In genomic region chr3:32708672-32709283, GRCh38 we compare ENCODE assay signal across 25 cellular contexts.
"Had no signal": no experiment of that assay in that cellular context is flagged by ENCODE, and none has a peak within 500 bp of the region (broad histone marks: within the 10 kb centered on the region; RNA-seq: fewer than 3 reads in every experiment).

No MANE protein-coding gene starts in this region.

- H2AFZ ChIP-seq: parathyroid adenoma had no signal

- H3K79me2 ChIP-seq: parathyroid adenoma had no signal

- H3K9me3 ChIP-seq: adrenal gland, ascending aorta, heart right ventricle, right lobe of liver, vagina had no signal

- DNase-seq: activated CD4-positive, alpha-beta memory T cell treated with anti-CD3 and anti-CD28 coated beads, Interleukin-2, amount 10 ng/mL, durations not matched to agents 7 days and 5 days; adrenal gland; brain microvascular endothelial cell; central memory CD4-positive, alpha-beta T cell; dorsolateral prefrontal cortex; effector memory CD8-positive, alpha-beta T cell; heart right ventricle; islet precursor cell; left colon; nucleus accumbens; right lobe of liver; small intestine; stimulated activated CD4-positive, alpha-beta T cell treated with anti-CD3 and anti-CD28 coated beads, Interleukin-2, amount 100 ng/mL, for 24 hours; T-cell; T1000 had no signal

- H3K4me3 ChIP-seq: adrenal gland, ascending aorta, dorsolateral prefrontal cortex, heart right ventricle, right lobe of liver, vagina had no signal

- H3K27me3 ChIP-seq: adrenal gland, ascending aorta, brain microvascular endothelial cell, dorsolateral prefrontal cortex, heart right ventricle, right lobe of liver, vagina had no signal

- H3K4me3 Mint-ChIP-seq: activated CD4-positive, alpha-beta memory T cell treated with anti-CD3 and anti-CD28 coated beads, Interleukin-2, amount 10 ng/mL, durations not matched to agents 7 days and 5 days; activated CD4-positive, alpha-beta T cell treated with anti-CD3 and anti-CD28 coated beads, Interleukin-2, amount 10 ng/mL, durations not matched to agents 24 days and 14 days; activated T-helper 17 cell treated with anti-CD3 and anti-CD28 coated beads, Interleukin-2, amount 50 U/mL, for 72 hours; effector memory CD8-positive, alpha-beta T cell; memory B cell; nephron; stimulated activated effector memory CD8-positive, alpha-beta T cell treated with anti-CD3 and anti-CD28 coated beads, Interleukin-12 subunit alpha, Interleukin-12 subunit beta, amount 100 ng/mL, for 72 hours; T-cell had no signal

- H3K27ac Mint-ChIP-seq: activated CD4-positive, alpha-beta memory T cell treated with anti-CD3 and anti-CD28 coated beads, Interleukin-2, amount 10 ng/mL, durations not matched to agents 7 days and 5 days; activated CD4-positive, alpha-beta T cell treated with anti-CD3 and anti-CD28 coated beads, Interleukin-2, amount 10 ng/mL, durations not matched to agents 24 days and 14 days; activated T-helper 17 cell treated with anti-CD3 and anti-CD28 coated beads, Interleukin-2, amount 50 U/mL, for 72 hours; effector memory CD8-positive, alpha-beta T cell; memory B cell; nephron; stimulated activated effector memory CD8-positive, alpha-beta T cell treated with anti-CD3 and anti-CD28 coated beads, Interleukin-12 subunit alpha, Interleukin-12 subunit beta, amount 100 ng/mL, for 72 hours; T-cell had no signal

- H3K27ac ChIP-seq: adrenal gland, ascending aorta, brain microvascular endothelial cell, dorsolateral prefrontal cortex, heart right ventricle, parathyroid adenoma, right lobe of liver, vagina had no signal

- H3K9ac ChIP-seq: parathyroid adenoma had no signal

- H3K36me3 ChIP-seq: brain microvascular endothelial cell had no signal

- ATAC-seq: activated CD4-positive, CD25-positive, alpha-beta regulatory T cell treated with anti-CD3 and anti-CD28 coated beads, Interleukin-2, amount 50 U/mL, for 24 hours; activated naive CD4-positive, alpha-beta T cell treated with anti-CD3 and anti-CD28 coated beads, Interleukin-2, amount 50 U/mL, for 72 hours; activated T-helper 17 cell treated with anti-CD3 and anti-CD28 coated beads, Interleukin-2, amount 50 U/mL, for 72 hours; effector memory CD8-positive, alpha-beta T cell; heart right ventricle; left colon; right lobe of liver; stimulated activated effector memory CD8-positive, alpha-beta T cell treated with anti-CD3 and anti-CD28 coated beads, Interleukin-12 subunit alpha, Interleukin-12 subunit beta, amount 100 ng/mL, for 72 hours; T-cell had no signal

- H3K9me3 Mint-ChIP-seq: activated CD4-positive, alpha-beta memory T cell treated with anti-CD3 and anti-CD28 coated beads, Interleukin-2, amount 10 ng/mL, durations not matched to agents 7 days and 5 days; activated CD4-positive, alpha-beta T cell treated with anti-CD3 and anti-CD28 coated beads, Interleukin-2, amount 10 ng/mL, durations not matched to agents 24 days and 14 days; activated naive CD4-positive, alpha-beta T cell treated with anti-CD3 and anti-CD28 coated beads, Interleukin-2, amount 50 U/mL, for 72 hours; activated T-helper 17 cell treated with anti-CD3 and anti-CD28 coated beads, Interleukin-2, amount 50 U/mL, for 72 hours; effector memory CD8-positive, alpha-beta T cell; memory B cell; nephron; stimulated activated effector memory CD8-positive, alpha-beta T cell treated with anti-CD3 and anti-CD28 coated beads, Interleukin-12 subunit alpha, Interleukin-12 subunit beta, amount 100 ng/mL, for 72 hours; T-cell had no signal

- H3K4me1 ChIP-seq: ascending aorta had no signal

- H3K27me3 Mint-ChIP-seq: activated CD4-positive, alpha-beta memory T cell treated with anti-CD3 and anti-CD28 coated beads, Interleukin-2, amount 10 ng/mL, durations not matched to agents 7 days and 5 days; activated CD4-positive, alpha-beta T cell treated with anti-CD3 and anti-CD28 coated beads, Interleukin-2, amount 10 ng/mL, durations not matched to agents 24 days and 14 days; activated T-helper 17 cell treated with anti-CD3 and anti-CD28 coated beads, Interleukin-2, amount 50 U/mL, for 72 hours; effector memory CD8-positive, alpha-beta T cell; memory B cell; T-cell had no signal
